In the genomic region with DNA sequence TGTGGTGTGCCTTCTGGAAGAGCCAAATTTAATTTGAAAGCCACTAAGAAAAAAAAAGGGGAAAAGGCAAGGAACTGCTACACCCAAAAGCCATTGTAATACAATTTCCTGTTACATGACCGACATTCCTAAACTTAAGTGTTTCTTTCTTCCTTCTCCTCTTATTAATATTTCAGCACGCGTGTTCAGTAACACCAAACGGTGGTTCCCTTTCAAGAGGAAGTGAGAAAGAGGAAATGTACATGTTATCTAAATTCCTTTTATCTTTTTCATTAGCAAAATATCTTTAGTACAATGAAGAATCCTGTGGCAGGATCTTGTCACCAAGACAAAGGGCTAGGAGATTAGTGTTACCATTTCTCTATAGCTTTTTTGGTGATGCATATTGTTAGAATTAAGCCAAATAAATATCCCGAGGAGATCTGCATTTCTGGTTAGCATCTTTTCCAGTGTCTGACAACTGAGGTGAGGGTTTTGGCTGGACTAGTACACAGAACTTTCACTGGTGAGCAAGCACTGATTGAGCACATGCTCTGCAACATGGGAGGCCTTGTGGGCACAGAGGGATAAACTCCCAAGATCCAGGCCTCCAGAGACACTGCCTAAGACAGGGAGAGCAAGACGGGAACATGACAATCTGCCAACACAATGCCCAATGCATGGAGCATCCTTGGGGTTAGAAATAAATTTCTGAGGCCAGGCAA, we compare ENCODE assay signal across 14 cellular contexts. TPM values are rescaled to one million over a fixed set of nuclear protein-coding genes. Genes with fewer than 3 reads are reported as not detected.
DNase-seq lines count a peak whose midpoint lies in the region; ATAC-seq and TF ChIP-seq lines count a peak whose summit lies in the region.
"Had no signal": no experiment of that assay in that cellular context is flagged by ENCODE, and none has a peak within 500 bp of the region (broad histone marks: within the 10 kb centered on the region; RNA-seq: fewer than 3 reads in every experiment).

No MANE protein-coding gene starts in this region.

- no peaks in the 10 kb centered on the region for H3K27me3 ChIP-seq in endodermal cell (ENCODE audit: control insufficient read depth, insufficient read depth, low read length, poor library complexity, severe bottlenecking)
- H3K27me3 ChIP-seq: suprapubic skin had no signal

- H3K27ac Mint-ChIP-seq in activated naive CD8-positive, alpha-beta T cell = no peak overlapping the region
- H3K27ac Mint-ChIP-seq in activated naive CD8-positive, alpha-beta T cell treated with anti-CD3 and anti-CD28 coated beads, Interleukin-2, amount 50 U/mL, for 24 hours = no peak overlapping the region
- H3K27ac Mint-ChIP-seq in endodermal cell = peak overlapping the region; percentile 77
- peak overlapping the region; percentile 37 for H3K27ac Mint-ChIP-seq in stimulated activated memory B cell treated with anti-CD40 and anti-IgM and Interleukin-4, amounts not matched to agents 10 μg/mL and 1 μg/mL and 100 μg/mL, for 72 hours
- H3K27ac Mint-ChIP-seq in activated naive CD4-positive, alpha-beta T cell treated with anti-CD3 and anti-CD28 coated beads, Interleukin-2, amount 50 U/mL, for 72 hours = peak overlapping the region in 1 of 2 donors; percentile 70

- H3K9me3 Mint-ChIP-seq in activated naive CD8-positive, alpha-beta T cell (ENCODE audit: low read depth) = no peaks in the 10 kb centered on the region
- no peaks in the 10 kb centered on the region for H3K9me3 Mint-ChIP-seq in activated naive CD8-positive, alpha-beta T cell treated with anti-CD3 and anti-CD28 coated beads, Interleukin-2, amount 50 U/mL, for 24 hours
- H3K9me3 Mint-ChIP-seq in endodermal cell = no peaks in the 10 kb centered on the region
- H3K9me3 Mint-ChIP-seq in stimulated activated memory B cell treated with anti-CD40 and anti-IgM and Interleukin-4, amounts not matched to agents 10 μg/mL and 1 μg/mL and 100 μg/mL, for 72 hours = no peaks in the 10 kb centered on the region
- no peaks in the 10 kb centered on the region for H3K9me3 Mint-ChIP-seq in activated naive CD4-positive, alpha-beta T cell treated with anti-CD3 and anti-CD28 coated beads, Interleukin-2, amount 50 U/mL, for 72 hours

- H3K36me3 ChIP-seq in endodermal cell (ENCODE audit: control insufficient read depth, insufficient read depth, low read length) = peaks cover 55% of the 10 kb centered on the region
- H3K36me3 ChIP-seq: suprapubic skin had no signal

- H3K4me1 Mint-ChIP-seq in activated naive CD8-positive, alpha-beta T cell (ENCODE audit: low read depth) = peaks cover 13% of the 10 kb centered on the region
- peaks cover 9% of the 10 kb centered on the region for H3K4me1 Mint-ChIP-seq in activated naive CD8-positive, alpha-beta T cell treated with anti-CD3 and anti-CD28 coated beads, Interleukin-2, amount 50 U/mL, for 24 hours
- peaks cover 29% of the 10 kb centered on the region for H3K4me1 Mint-ChIP-seq in endodermal cell
- H3K4me1 Mint-ChIP-seq in stimulated activated memory B cell treated with anti-CD40 and anti-IgM and Interleukin-4, amounts not matched to agents 10 μg/mL and 1 μg/mL and 100 μg/mL, for 72 hours = peaks cover 20% of the 10 kb centered on the region

- WGBS in endodermal cell (ENCODE audit: insufficient coverage in 1 of 2, insufficient read length in 1 of 2), 2 experiments = 88 to 93% methylated on average over 2 to 6 of the region's 6 CpGs

- no peak for ATAC-seq in activated naive CD8-positive, alpha-beta T cell treated with anti-CD3 and anti-CD28 coated beads, Interleukin-2, amount 50 U/mL, for 24 hours
- no peak for ATAC-seq in stimulated activated memory B cell treated with anti-CD40 and anti-IgM and Interleukin-4, amounts not matched to agents 10 μg/mL and 1 μg/mL and 100 μg/mL, for 72 hours
- ATAC-seq in activated naive CD4-positive, alpha-beta T cell treated with anti-CD3 and anti-CD28 coated beads, Interleukin-2, amount 50 U/mL, for 72 hours = no peak
- ATAC-seq: A549 had no signal

- no peaks in the 10 kb centered on the region for H3K27me3 Mint-ChIP-seq in activated naive CD8-positive, alpha-beta T cell
- H3K27me3 Mint-ChIP-seq in activated naive CD8-positive, alpha-beta T cell treated with anti-CD3 and anti-CD28 coated beads, Interleukin-2, amount 50 U/mL, for 24 hours = no peaks in the 10 kb centered on the region
- no peaks in the 10 kb centered on the region for H3K27me3 Mint-ChIP-seq in endodermal cell (ENCODE audit: insufficient read depth)
- H3K27me3 Mint-ChIP-seq in stimulated activated memory B cell treated with anti-CD40 and anti-IgM and Interleukin-4, amounts not matched to agents 10 μg/mL and 1 μg/mL and 100 μg/mL, for 72 hours = no peaks in the 10 kb centered on the region

- no peak for DNase-seq in activated naive CD8-positive, alpha-beta T cell treated with anti-CD3 and anti-CD28 coated beads, Interleukin-2, amount 50 U/mL, for 24 hours
- DNase-seq in SIG-M5 treated with dmso at 0.1 percent for 504 hours (lab: John Stamatoyannopoulos, UW; ENCODE audit: unreplicated experiment) (peak; percentile 54), endodermal cell (no peak), NCI-H1436 (lab: John Stamatoyannopoulos, UW) (no peak), activated gamma-delta T cell treated with Interleukin-2 at 50 U/mL for 16 hours (no peak)
- DNase-seq in activated naive CD4-positive, alpha-beta T cell treated with anti-CD3 and anti-CD28 coated beads, Interleukin-2, amount 50 U/mL, for 72 hours (ENCODE audit: low spot score in 2 of 2) = no peak
- DNase-seq: activated CD4-positive, alpha-beta T cell treated with anti-CD3 and anti-CD28 coated beads for 1 hour; activated gamma-delta T cell; mammary epithelial cell had no signal

- peaks cover 7% of the 10 kb centered on the region for H3K4me1 ChIP-seq in endodermal cell (ENCODE audit: control insufficient read depth, insufficient read depth, low read length)

- no peak overlapping the region for H3K9ac ChIP-seq in endodermal cell (ENCODE audit: extremely low read depth, low read length, poor library complexity, severe bottlenecking)

- H3K4me3 Mint-ChIP-seq in activated naive CD8-positive, alpha-beta T cell = peak overlapping the region; percentile 23
- H3K4me3 Mint-ChIP-seq in activated naive CD8-positive, alpha-beta T cell treated with anti-CD3 and anti-CD28 coated beads, Interleukin-2, amount 50 U/mL, for 24 hours = no peak overlapping the region
- no peak overlapping the region for H3K4me3 Mint-ChIP-seq in endodermal cell
- no peak overlapping the region for H3K4me3 Mint-ChIP-seq in stimulated activated memory B cell treated with anti-CD40 and anti-IgM and Interleukin-4, amounts not matched to agents 10 μg/mL and 1 μg/mL and 100 μg/mL, for 72 hours

- H3K4me3 ChIP-seq in endodermal cell (ENCODE audit: low read length) = no peak overlapping the region
- H3K4me3 ChIP-seq: A549, suprapubic skin had no signal

- H3K36me3 Mint-ChIP-seq in activated naive CD8-positive, alpha-beta T cell = peaks cover 2% of the 10 kb centered on the region
- no peaks in the 10 kb centered on the region for H3K36me3 Mint-ChIP-seq in activated naive CD8-positive, alpha-beta T cell treated with anti-CD3 and anti-CD28 coated beads, Interleukin-2, amount 50 U/mL, for 24 hours (ENCODE audit: low read depth)
- peaks cover 38% of the 10 kb centered on the region for H3K36me3 Mint-ChIP-seq in endodermal cell (ENCODE audit: low read depth)
- H3K36me3 Mint-ChIP-seq in stimulated activated memory B cell treated with anti-CD40 and anti-IgM and Interleukin-4, amounts not matched to agents 10 μg/mL and 1 μg/mL and 100 μg/mL, for 72 hours = no peaks in the 10 kb centered on the region
- H3K36me3 Mint-ChIP-seq in activated naive CD4-positive, alpha-beta T cell treated with anti-CD3 and anti-CD28 coated beads, Interleukin-2, amount 50 U/mL, for 72 hours = no peaks in the 10 kb centered on the region

- no peak for TF ChIP-seq CTCF in endodermal cell (conservative IDR thresholded peaks at IDR 0.05)

- no peak overlapping the region for H3K27ac ChIP-seq in endodermal cell (ENCODE audit: low read depth, low read length)
- H3K27ac ChIP-seq: A549, RWPE1, suprapubic skin had no signal

- H3K9me3 ChIP-seq in endodermal cell (ENCODE audit: control insufficient read depth, low read length) = no peaks in the 10 kb centered on the region
- H3K9me3 ChIP-seq: A549, suprapubic skin had no signal

RNA-seq across cellular contexts. Expression of gene LATS2, which starts 22.1 kb away (rescaled TPM):
- total RNA-seq in endodermal cell = 10 to 100 TPM; 26.2 to 35.4 TPM
- polyA plus RNA-seq in endodermal cell (2013, experiment 1 of 2) = 15.3 TPM
- polyA plus RNA-seq in endodermal cell (2013, experiment 2 of 2) = 15.9 TPM
- total RNA-seq in activated naive CD4-positive, alpha-beta T cell treated with anti-CD3 and anti-CD28 coated beads, Interleukin-2, amount 50 U/mL, for 72 hours = 1 to 10 TPM; 1.7 to 8.4 TPM

Comparison
In these comparisons a context has a peak if more than half of its experiments do, and no peak if none do; other contexts are left out.
1. H3K27ac Mint-ChIP-seq: peak in endodermal cell (single experiment) and stimulated activated memory B cell treated with anti-CD40 and anti-IgM and Interleukin-4, amounts not matched to agents 10 μg/mL and 1 μg/mL and 100 μg/mL, for 72 hours (single experiment); none in activated naive CD8-positive, alpha-beta T cell (single experiment) and activated naive CD8-positive, alpha-beta T cell treated with anti-CD3 and anti-CD28 coated beads, Interleukin-2, amount 50 U/mL, for 24 hours (single experiment).